In the genomic region with DNA sequence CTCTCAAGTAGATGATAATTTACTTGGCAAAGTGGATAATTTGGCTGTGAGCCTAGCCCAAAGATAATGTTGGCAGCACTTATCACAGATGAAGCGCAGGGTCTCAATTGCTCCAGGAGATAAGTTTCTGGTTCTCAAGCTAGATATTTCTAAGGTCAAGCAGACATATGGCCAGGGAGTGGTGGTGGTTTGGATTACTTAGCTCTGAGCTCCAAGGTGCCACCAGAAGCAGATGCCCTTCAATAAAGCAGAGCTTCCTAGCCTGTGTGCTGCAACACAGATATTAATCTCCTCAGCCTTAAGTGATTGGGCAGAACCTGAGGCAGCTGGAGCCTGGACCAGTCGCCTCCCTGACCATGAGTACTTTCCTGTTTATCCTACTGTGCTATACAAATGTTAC, we compare ENCODE assay signal across 16 cellular contexts.
A peak's percentile ranks its signal among the peaks of the same experiment; 100 is the strongest.
DNase-seq lines count a peak whose midpoint lies in the region; ATAC-seq and TF ChIP-seq lines count a peak whose summit lies in the region.
"Had no signal": no experiment of that assay in that cellular context is flagged by ENCODE, and none has a peak within 500 bp of the region (broad histone marks: within the 10 kb centered on the region; RNA-seq: fewer than 3 reads in every experiment).

No MANE protein-coding gene starts in this region.

- H3K27ac Mint-ChIP-seq in HFFc6, result no peak overlapping the region
- H3K27ac Mint-ChIP-seq: CD14-positive monocyte had no signal

- no peaks in the 10 kb centered on the region for H3K36me3 Mint-ChIP-seq in HFFc6 (ENCODE audit: low read depth)
- H3K36me3 Mint-ChIP-seq: CD14-positive monocyte; CD4-positive, alpha-beta memory T cell had no signal

- H3K27ac ChIP-seq in left ventricle myocardium inferior (replicated peaks), result no peak overlapping the region
- H3K27ac ChIP-seq: 22Rv1, A549, BLaER1, HL-60 had no signal

- H3K4me3 Mint-ChIP-seq in HFFc6, result no peak overlapping the region
- H3K4me3 Mint-ChIP-seq: CD14-positive monocyte; CD4-positive, alpha-beta memory T cell had no signal

- intact Hi-C loops in left cardiac atrium (cut with DNase I) (loop anchor here (10.0 kb wide), 2 partner anchors 610 to 670 kb away; no protein-coding TSS in a partner anchor), left ventricle myocardium inferior (cut with micrococcal nuclease) (no loop called here)

- DNase-seq in NCI-H1105 treated with DMSO at 0.1 percent for 48 hours (lab: John Stamatoyannopoulos, UW) (peak; percentile 1), NCI-H1105 (lab: John Stamatoyannopoulos, UW) (no peak), left cardiac atrium (no peak), left ventricle myocardium inferior (no peak), NCI-H524 treated with DMSO at 0.1 percent for 48 hours (lab: John Stamatoyannopoulos, UW) (peak; percentile 87), NCI-H2171 (lab: John Stamatoyannopoulos, UW) (no peak), HFFc6 (no peak)
- DNase-seq: CD4-positive, alpha-beta memory T cell; DND-41; HCEC 1CT had no signal

- no peaks in the 10 kb centered on the region for H3K27me3 ChIP-seq in left ventricle myocardium inferior (ENCODE audit: low read depth)

- ATAC-seq in left cardiac atrium, result peak; percentile 8 to 80
- ATAC-seq: A549, GM12878 had no signal

- no peaks in the 10 kb centered on the region for H3K36me3 ChIP-seq in left ventricle myocardium inferior
- H3K36me3 ChIP-seq: BLaER1 had no signal

- H3K27me3 Mint-ChIP-seq in HFFc6 (ENCODE audit: insufficient read depth), result peaks cover 3% of the 10 kb centered on the region; the same call in 1 of the 2 replicates

- H3K4me1 Mint-ChIP-seq in HFFc6 (ENCODE audit: low read depth), result no peaks in the 10 kb centered on the region
- H3K4me1 Mint-ChIP-seq: CD14-positive monocyte; CD4-positive, alpha-beta memory T cell had no signal

- no peak for TF ChIP-seq CTCF in left ventricle myocardium inferior (IDR thresholded peaks at IDR 0.05; ENCODE audit: borderline replicate concordance)
- TF ChIP-seq CTCF in HFFc6 (IDR thresholded peaks at IDR 0.05), result no peak

- H3K9me3 Mint-ChIP-seq in HFFc6, result no peaks in the 10 kb centered on the region

- H3K4me1 ChIP-seq in left ventricle myocardium inferior, result no peaks in the 10 kb centered on the region
- H3K4me1 ChIP-seq: A549, BLaER1 had no signal

- no peak overlapping the region for H3K4me3 ChIP-seq in left ventricle myocardium inferior
- H3K4me3 ChIP-seq: A549, BLaER1, GM12878 had no signal

- H3K9me3 ChIP-seq in left ventricle myocardium inferior (replicated peaks), result no peaks in the 10 kb centered on the region
- H3K9me3 ChIP-seq: A549 had no signal

Comparison
In these comparisons a context has a peak if more than half of its experiments do, and no peak if none do; other contexts are left out.
1. DNase-seq: peak in NCI-H1105 treated with DMSO at 0.1 percent for 48 hours (single experiment) and NCI-H524 treated with DMSO at 0.1 percent for 48 hours (single experiment); none in NCI-H1105 (single experiment), left cardiac atrium (single experiment), left ventricle myocardium inferior (single experiment), NCI-H2171 (single experiment) and HFFc6 (single experiment).